In genomic region chr4:74114234-74114633, GRCh38 we compare ENCODE assay signal across 14 cellular contexts. TPM values are rescaled to one million over a fixed set of nuclear protein-coding genes. Genes with fewer than 3 reads are reported as not detected.
DNase-seq lines count a peak whose midpoint lies in the region; ATAC-seq and TF ChIP-seq lines count a peak whose summit lies in the region.
"Had no signal": no experiment of that assay in that cellular context is flagged by ENCODE, and none has a peak within 500 bp of the region (broad histone marks: within the 10 kb centered on the region; RNA-seq: fewer than 3 reads in every experiment).

No MANE protein-coding gene starts in this region.

- no peaks in the 10 kb centered on the region for H3K27me3 Mint-ChIP-seq in Calu3 (ENCODE audit: unreplicated experiment)
- peaks cover 0 to 27% of the 10 kb centered on the region in 2 donors for H3K27me3 Mint-ChIP-seq in CD8-positive, alpha-beta memory T cell
- H3K27me3 Mint-ChIP-seq in natural killer cell (ENCODE audit: low read depth in 2 of 2) = peaks cover 0 to 6% of the 10 kb centered on the region in 2 donors

- POLR2A ChIA-PET in RWPE1 (lab: Yijun Ruan, JAX; ENCODE audit: low non-redundant PET) = interaction anchor here (1.0 kb wide), 1 partner anchor 15 kb away, joined by 4 read pairs; the partner anchor contains the start of gene CXCL2
- POLR2A ChIA-PET in CD8-positive, alpha-beta memory T cell (lab: Charles Lee) = no interaction called here

- H4K8ac ChIP-seq in mesenchymal stem cell (ENCODE audit: low read length) = no peak overlapping the region

- BruUV-seq in Calu3 (replicated peaks; lab: Mats Ljungman, UMichigan) = no TSS peak

- H3K27ac ChIP-seq in RWPE1 (no peak overlapping the region), mesenchymal stem cell (ENCODE audit: low read length, poor library complexity, severe bottlenecking) (peak overlapping the region; percentile 2)
- H3K27ac ChIP-seq in CD8-positive, alpha-beta memory T cell (ENCODE audit: low read depth, low read length) = no peak overlapping the region
- H3K27ac ChIP-seq: left ventricle myocardium inferior, sigmoid colon had no signal

- H3K18ac ChIP-seq in mesenchymal stem cell (ENCODE audit: low read depth in 1 of 2, low read length in 2 of 2) = peak overlapping the region in 1 of 2 experiments; percentile 25

- peaks cover 6% of the 10 kb centered on the region for H3K4me1 ChIP-seq in mesenchymal stem cell (ENCODE audit: control insufficient read depth, insufficient read depth, low read depth, low read length)
- H3K4me1 ChIP-seq in CD8-positive, alpha-beta memory T cell (ENCODE audit: insufficient read depth, low read length) = no peaks in the 10 kb centered on the region

- DNase-seq in Calu3 = no peak
- peak; percentile 68 for DNase-seq in RWPE1 (ENCODE audit: low spot score)
- DNase-seq in epithelial cell of esophagus (ENCODE audit: low read depth) = peak; percentile 93
- DNase-seq in mesenchymal stem cell = peak; percentile 83
- no peak for DNase-seq in NCI-H510A (lab: John Stamatoyannopoulos, UW)
- DNase-seq in stimulated activated CD4-positive, alpha-beta T cell treated with anti-CD3 and anti-CD28 coated beads, Interleukin-2, amount 100 ng/mL, for 24 hours = no peak
- no peak for DNase-seq in CD8-positive, alpha-beta memory T cell
- no peak for DNase-seq in natural killer cell
- DNase-seq: head of caudate nucleus; left ventricle myocardium inferior; naive thymus-derived CD8-positive, alpha-beta T cell; NCI-H510A treated with DMSO at 0.1 percent for 48 hours; sigmoid colon had no signal

- H3K9me3 Mint-ChIP-seq in Calu3 (ENCODE audit: low read depth, unreplicated experiment) = no peaks in the 10 kb centered on the region
- no peaks in the 10 kb centered on the region for H3K9me3 Mint-ChIP-seq in CD8-positive, alpha-beta memory T cell
- no peaks in the 10 kb centered on the region for H3K9me3 Mint-ChIP-seq in natural killer cell
- H3K9me3 Mint-ChIP-seq: naive thymus-derived CD8-positive, alpha-beta T cell had no signal

- H3K27me3 ChIP-seq in mesenchymal stem cell (ENCODE audit: control insufficient read depth in 1 of 2, insufficient read depth in 1 of 2, low read length in 2 of 2) = no peaks in the 10 kb centered on the region
- no peaks in the 10 kb centered on the region for H3K27me3 ChIP-seq in CD8-positive, alpha-beta memory T cell (ENCODE audit: insufficient read depth, low read length, poor library complexity, severe bottlenecking)
- H3K27me3 ChIP-seq: sigmoid colon had no signal

- no peak overlapping the region for H2BK5ac ChIP-seq in mesenchymal stem cell (ENCODE audit: low read depth, low read length, poor library complexity, severe bottlenecking)

- no peaks in the 10 kb centered on the region for H3K36me3 ChIP-seq in mesenchymal stem cell (ENCODE audit: control insufficient read depth in 1 of 2, insufficient read depth in 2 of 2, low read depth in 1 of 2, low read length in 2 of 2)
- no peaks in the 10 kb centered on the region for H3K36me3 ChIP-seq in CD8-positive, alpha-beta memory T cell (ENCODE audit: insufficient read depth, low read length)
- H3K36me3 ChIP-seq: left ventricle myocardium inferior, sigmoid colon had no signal

- H3K14ac ChIP-seq in mesenchymal stem cell (ENCODE audit: low read length in 2 of 2) = no peak overlapping the region

- H3K4ac ChIP-seq in mesenchymal stem cell (ENCODE audit: low read depth in 1 of 2, low read length in 2 of 2) = no peak overlapping the region

- H3K4me3 ChIP-seq in epithelial cell of esophagus (ENCODE audit: low read length) (peak overlapping the region; percentile 38), mesenchymal stem cell (ENCODE audit: insufficient read depth in 1 of 2, low read depth in 1 of 2, low read length in 2 of 2) (no peak overlapping the region)
- H3K4me3 ChIP-seq in CD8-positive, alpha-beta memory T cell (ENCODE audit: low read length) = no peak overlapping the region
- H3K4me3 ChIP-seq: left ventricle myocardium inferior, sigmoid colon had no signal

- H3K79me1 ChIP-seq in mesenchymal stem cell (replicated peaks; ENCODE audit: low read length, poor library complexity, severe bottlenecking) = no peaks in the 10 kb centered on the region

- 100% methylated on average over 1 of the region's 1 CpG for WGBS in mesenchymal stem cell

- peak overlapping the region; percentile 4 for H2BK15ac ChIP-seq in mesenchymal stem cell (ENCODE audit: low read depth, poor library complexity, severe bottlenecking)

- CTCF ChIA-PET in Calu3 (lab: Charles Lee) (no interaction called here), RWPE1 (lab: Yijun Ruan, JAX) (interaction anchor here (0.7 kb wide), 1 partner anchor 504 kb away, joined by 3 read pairs; no protein-coding TSS in a partner anchor)
- CTCF ChIA-PET in CD8-positive, alpha-beta memory T cell (lab: Charles Lee) = no interaction called here

- H4K91ac ChIP-seq in mesenchymal stem cell (ENCODE audit: low read length) = no peak overlapping the region

- no peak overlapping the region for H3K4me3 Mint-ChIP-seq in Calu3 (ENCODE audit: low read depth, unreplicated experiment)
- H3K4me3 Mint-ChIP-seq in CD8-positive, alpha-beta memory T cell = no peak overlapping the region
- H3K4me3 Mint-ChIP-seq in natural killer cell = no peak overlapping the region
- H3K4me3 Mint-ChIP-seq: naive thymus-derived CD8-positive, alpha-beta T cell had no signal

- H2AFZ ChIP-seq in mesenchymal stem cell (ENCODE audit: low read depth, low read length) = no peak overlapping the region

- H2BK12ac ChIP-seq in mesenchymal stem cell (ENCODE audit: low read length in 2 of 2) = peak overlapping the region in 1 of 2 experiments; percentile 17

- H3K9ac ChIP-seq in mesenchymal stem cell (ENCODE audit: low read length) = peak overlapping the region; percentile 59

- no peak overlapping the region for H2AK5ac ChIP-seq in mesenchymal stem cell (ENCODE audit: low read length, severe bottlenecking)

- H3K4me1 Mint-ChIP-seq in Calu3 (ENCODE audit: low read depth, unreplicated experiment) (peaks cover 58% of the 10 kb centered on the region), natural killer cell (no peaks in the 10 kb centered on the region)
- H3K4me1 Mint-ChIP-seq in CD8-positive, alpha-beta memory T cell = no peaks in the 10 kb centered on the region

- H3K9me3 ChIP-seq in mesenchymal stem cell (ENCODE audit: control insufficient read depth, low read length) = no peaks in the 10 kb centered on the region
- no peaks in the 10 kb centered on the region for H3K9me3 ChIP-seq in CD8-positive, alpha-beta memory T cell (ENCODE audit: low read length)
- H3K9me3 ChIP-seq: left ventricle myocardium inferior, sigmoid colon had no signal

- no peak overlapping the region for H2BK120ac ChIP-seq in mesenchymal stem cell (ENCODE audit: low read depth, low read length)

- intact Hi-C loops in Calu3 (cut with micrococcal nuclease; ENCODE audit: unreplicated experiment) = loop anchor here (5.0 to 10.0 kb wide), 2 partner anchors 117 to 379 kb away; partner anchors contain the start of gene CXCL5
- intact Hi-C loops in natural killer cell (cut with micrococcal nuclease) = no loop called here

- H3K36me3 Mint-ChIP-seq in Calu3 (ENCODE audit: insufficient read depth, unreplicated experiment) (peaks cover 34% of the 10 kb centered on the region), natural killer cell (no peaks in the 10 kb centered on the region)
- H3K36me3 Mint-ChIP-seq in CD8-positive, alpha-beta memory T cell = no peaks in the 10 kb centered on the region
- H3K36me3 Mint-ChIP-seq: naive thymus-derived CD8-positive, alpha-beta T cell had no signal

- no peak for ATAC-seq in natural killer cell
- ATAC-seq: naive thymus-derived CD8-positive, alpha-beta T cell; Right ventricle myocardium inferior had no signal

- peak overlapping the region; percentile 99 for H3K27ac Mint-ChIP-seq in Calu3 (ENCODE audit: unreplicated experiment)
- H3K27ac Mint-ChIP-seq in CD8-positive, alpha-beta memory T cell = no peak overlapping the region
- H3K27ac Mint-ChIP-seq in natural killer cell = no peak overlapping the region
- H3K27ac Mint-ChIP-seq: naive thymus-derived CD8-positive, alpha-beta T cell had no signal

- TF ChIP-seq CTCF in Calu3 (IDR thresholded peaks at IDR 0.05; ENCODE audit: unreplicated experiment) = no peak
- no peak for TF ChIP-seq CTCF in RWPE1 (conservative IDR thresholded peaks at IDR 0.05; ENCODE audit: low read depth)
- no peak for TF ChIP-seq CTCF in epithelial cell of esophagus (IDR thresholded peaks at IDR 0.05; ENCODE audit: insufficient read depth, low read depth, low read length, missing control alignments)
- TF ChIP-seq CTCF in natural killer cell (IDR thresholded peaks at IDR 0.05) = no peak

- H3K23ac ChIP-seq in mesenchymal stem cell (ENCODE audit: low read length in 2 of 2) = no peak overlapping the region

- H3K4me2 ChIP-seq in mesenchymal stem cell (ENCODE audit: low read length, poor library complexity, severe bottlenecking) = no peak overlapping the region

RNA-seq across cellular contexts. Expression of gene CXCL2, which starts 15.2 kb away (rescaled TPM):
- total RNA-seq in Calu3 (2022) (110 and 189 TPM in 2 replicates), natural killer cell (10 to 100 TPM in 1 of 3 donors, 1 to 10 TPM in 2; 1.0 to 33.1 (median 7.2) TPM)
- 33.7 TPM for polyA plus RNA-seq in mesenchymal stem cell (2013, experiment 1 of 2)
- 28.7 TPM for polyA plus RNA-seq in mesenchymal stem cell (2013, experiment 2 of 2)
- total RNA-seq in CD8-positive, alpha-beta memory T cell = under 1 TPM in 1 of 2 experiments, not detected in 1; 0.26 TPM
- not detected for polyA plus RNA-seq in CD8-positive, alpha-beta memory T cell
- total RNA-seq: naive thymus-derived CD8-positive, alpha-beta T cell had no signal
- polyA plus RNA-seq: naive thymus-derived CD8-positive, alpha-beta T cell had no signal

RNA-seq across cellular contexts. Expression of gene MTHFD2L, which starts 43.7 kb away (rescaled TPM):
- total RNA-seq in Calu3 (2022) (21.8 and 24.1 TPM in 2 replicates), natural killer cell (10 to 100 TPM in 2 of 3 donors, 1 to 10 TPM in 1; 9.5 to 11.7 (median 10.4) TPM)
- 6.0 TPM for polyA plus RNA-seq in mesenchymal stem cell (2013, experiment 1 of 2)
- 6.5 TPM for polyA plus RNA-seq in mesenchymal stem cell (2013, experiment 2 of 2)
- 1 to 10 TPM; 7.5 to 8.5 TPM for total RNA-seq in CD8-positive, alpha-beta memory T cell
- polyA plus RNA-seq in CD8-positive, alpha-beta memory T cell = 5.0 TPM

Comparison
In these comparisons a context has a peak if more than half of its experiments do, and no peak if none do; other contexts are left out.
1. DNase-seq: peak in RWPE1 (single experiment), epithelial cell of esophagus (single experiment) and mesenchymal stem cell (single experiment); none in Calu3 (single experiment), NCI-H510A (single experiment), stimulated activated CD4-positive, alpha-beta T cell treated with anti-CD3 and anti-CD28 coated beads, Interleukin-2, amount 100 ng/mL, for 24 hours (0 of 2), CD8-positive, alpha-beta memory T cell (0 of 5) and natural killer cell (single experiment).